In the genomic region with DNA sequence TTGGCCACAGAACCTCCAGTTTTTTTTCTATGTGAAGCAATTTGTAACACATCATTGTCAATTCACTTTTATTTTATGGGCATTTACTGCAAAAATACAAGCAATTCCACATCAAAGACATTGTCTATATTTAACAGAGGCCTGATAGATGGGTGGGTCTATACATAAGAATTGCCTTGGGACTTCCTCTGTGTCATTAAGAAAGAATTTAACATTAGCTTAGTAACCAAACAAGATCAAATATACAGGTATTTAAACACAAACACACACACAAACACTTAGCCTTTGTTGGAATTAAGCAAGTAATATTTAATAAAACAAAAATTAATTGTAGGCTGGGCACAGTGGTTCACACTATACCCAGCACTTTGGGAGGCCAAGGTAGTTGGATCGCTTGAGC, we compare ENCODE assay signal across 28 cellular contexts.
"Had no signal": no experiment of that assay in that cellular context is flagged by ENCODE, and none has a peak within 500 bp of the region (broad histone marks: within the 10 kb centered on the region; RNA-seq: fewer than 3 reads in every experiment).

No MANE protein-coding gene starts in this region.

- H3K4me3 Mint-ChIP-seq: activated CD4-positive, alpha-beta memory T cell treated with anti-CD3 and anti-CD28 coated beads, Interleukin-2, amount 10 ng/mL, durations not matched to agents 7 days and 5 days; activated CD4-positive, alpha-beta T cell treated with anti-CD3 and anti-CD28 coated beads, Interleukin-2, amount 10 ng/mL, durations not matched to agents 7 days and 5 days; activated naive CD4-positive, alpha-beta T cell treated with anti-CD3 and anti-CD28 coated beads, Interleukin-2, amount 50 U/mL, for 24 hours; activated naive CD8-positive, alpha-beta T cell treated with anti-CD3 and anti-CD28 coated beads, Interleukin-2, amount 50 U/mL, for 24 hours; activated T-cell treated with anti-CD3 and anti-CD28 coated beads, Interleukin-2, amount 50 U/mL, for 4 hours; activated T-helper 17 cell treated with anti-CD3 and anti-CD28 coated beads, Interleukin-2, amount 50 U/mL, for 72 hours; central memory CD8-positive, alpha-beta T cell; mesothelial cell of epicardium; naive B cell; nephron progenitor cell; stimulated activated effector memory CD8-positive, alpha-beta T cell treated with anti-CD3 and anti-CD28 coated beads, Interleukin-12 subunit alpha, Interleukin-12 subunit beta, amount 100 ng/mL, for 72 hours; stimulated activated naive CD8-positive, alpha-beta T cell treated with anti-CD3 and anti-CD28 coated beads, Interleukin-15, Interleukin-2, amounts not matched to agents 100 ng/mL and 50 ng/mL, for 24 hours; T-helper 17 cell; WTC11 had no signal

- H3K27me3 Mint-ChIP-seq: activated CD4-positive, alpha-beta T cell treated with anti-CD3 and anti-CD28 coated beads, Interleukin-2, amount 10 ng/mL, durations not matched to agents 7 days and 5 days; activated naive CD4-positive, alpha-beta T cell treated with anti-CD3 and anti-CD28 coated beads, Interleukin-2, amount 50 U/mL, for 24 hours; activated naive CD8-positive, alpha-beta T cell treated with anti-CD3 and anti-CD28 coated beads, Interleukin-2, amount 50 U/mL, for 24 hours; activated T-helper 17 cell treated with anti-CD3 and anti-CD28 coated beads, Interleukin-2, amount 50 U/mL, for 72 hours; central memory CD8-positive, alpha-beta T cell; naive B cell; stimulated activated naive CD8-positive, alpha-beta T cell treated with anti-CD3 and anti-CD28 coated beads, Interleukin-15, Interleukin-2, amounts not matched to agents 100 ng/mL and 50 ng/mL, for 24 hours; T-helper 17 cell had no signal

- ATAC-seq: activated naive CD8-positive, alpha-beta T cell treated with anti-CD3 and anti-CD28 coated beads, Interleukin-2, amount 50 U/mL, for 24 hours; activated T-cell treated with anti-CD3 and anti-CD28 coated beads, Interleukin-2, amount 50 U/mL, for 4 hours; activated T-helper 17 cell treated with anti-CD3 and anti-CD28 coated beads, Interleukin-2, amount 50 U/mL, for 72 hours; left cardiac atrium; sciatic nerve; stimulated activated effector memory CD8-positive, alpha-beta T cell treated with anti-CD3 and anti-CD28 coated beads, Interleukin-12 subunit alpha, Interleukin-12 subunit beta, amount 100 ng/mL, for 72 hours; T-helper 17 cell; WTC11 had no signal

- H3K36me3 Mint-ChIP-seq: activated naive CD4-positive, alpha-beta T cell treated with anti-CD3 and anti-CD28 coated beads, Interleukin-2, amount 50 U/mL, for 24 hours; mesothelial cell of epicardium; naive B cell; stimulated activated effector memory CD8-positive, alpha-beta T cell treated with anti-CD3 and anti-CD28 coated beads, Interleukin-12 subunit alpha, Interleukin-12 subunit beta, amount 100 ng/mL, for 72 hours; WTC11 had no signal

- DNase-seq: activated CD4-positive, alpha-beta memory T cell treated with anti-CD3 and anti-CD28 coated beads, Interleukin-2, amount 10 ng/mL, durations not matched to agents 7 days and 5 days; activated CD4-positive, alpha-beta T cell treated with anti-CD3 and anti-CD28 coated beads for 1 hour; activated CD4-positive, alpha-beta T cell treated with anti-CD3 and anti-CD28 coated beads, Interleukin-2, amount 10 ng/mL, durations not matched to agents 7 days and 5 days; activated gamma-delta T cell treated with Interleukin-2 at 50 U/mL for 16 hours; activated naive CD8-positive, alpha-beta T cell treated with anti-CD3 and anti-CD28 coated beads, Interleukin-2, amount 50 U/mL, for 24 hours; activated T-cell treated with anti-CD3 and anti-CD28 coated beads, Interleukin-2, amount 50 U/mL, for 4 hours; amygdala; dermis blood vessel endothelial cell; effector CD4-positive, alpha-beta T cell; glutamatergic neuron; left cardiac atrium; naive B cell; nephron progenitor cell; ovary; retina; stimulated activated CD4-positive, alpha-beta T cell treated with anti-CD3 and anti-CD28 coated beads, Interleukin-12 subunit alpha, Interleukin-12 subunit beta, amount 100 ng/mL, for 4 hours; stimulated activated CD4-positive, alpha-beta T cell treated with anti-CD3 and anti-CD28 coated beads, Interleukin-4, amount 100 ng/mL, for 24 hours; T-helper 17 cell; T1000; trophoblast cell had no signal

- H3K9me3 Mint-ChIP-seq: activated CD4-positive, alpha-beta memory T cell treated with anti-CD3 and anti-CD28 coated beads, Interleukin-2, amount 10 ng/mL, durations not matched to agents 7 days and 5 days; activated CD4-positive, alpha-beta T cell treated with anti-CD3 and anti-CD28 coated beads, Interleukin-2, amount 10 ng/mL, durations not matched to agents 7 days and 5 days; activated naive CD4-positive, alpha-beta T cell treated with anti-CD3 and anti-CD28 coated beads, Interleukin-2, amount 50 U/mL, for 24 hours; activated naive CD8-positive, alpha-beta T cell treated with anti-CD3 and anti-CD28 coated beads, Interleukin-2, amount 50 U/mL, for 24 hours; activated T-cell treated with anti-CD3 and anti-CD28 coated beads, Interleukin-2, amount 50 U/mL, for 4 hours; activated T-helper 17 cell treated with anti-CD3 and anti-CD28 coated beads, Interleukin-2, amount 50 U/mL, for 72 hours; central memory CD8-positive, alpha-beta T cell; mesothelial cell of epicardium; naive B cell; nephron progenitor cell; stimulated activated effector memory CD8-positive, alpha-beta T cell treated with anti-CD3 and anti-CD28 coated beads, Interleukin-12 subunit alpha, Interleukin-12 subunit beta, amount 100 ng/mL, for 72 hours; stimulated activated naive CD8-positive, alpha-beta T cell treated with anti-CD3 and anti-CD28 coated beads, Interleukin-15, Interleukin-2, amounts not matched to agents 100 ng/mL and 50 ng/mL, for 24 hours; WTC11 had no signal

- H3K27ac Mint-ChIP-seq: activated CD4-positive, alpha-beta memory T cell treated with anti-CD3 and anti-CD28 coated beads, Interleukin-2, amount 10 ng/mL, durations not matched to agents 7 days and 5 days; activated CD4-positive, alpha-beta T cell treated with anti-CD3 and anti-CD28 coated beads, Interleukin-2, amount 10 ng/mL, durations not matched to agents 7 days and 5 days; activated naive CD4-positive, alpha-beta T cell treated with anti-CD3 and anti-CD28 coated beads, Interleukin-2, amount 50 U/mL, for 24 hours; activated naive CD8-positive, alpha-beta T cell treated with anti-CD3 and anti-CD28 coated beads, Interleukin-2, amount 50 U/mL, for 24 hours; activated T-helper 17 cell treated with anti-CD3 and anti-CD28 coated beads, Interleukin-2, amount 50 U/mL, for 72 hours; mesothelial cell of epicardium; naive B cell; nephron progenitor cell; stimulated activated effector memory CD8-positive, alpha-beta T cell treated with anti-CD3 and anti-CD28 coated beads, Interleukin-12 subunit alpha, Interleukin-12 subunit beta, amount 100 ng/mL, for 72 hours; stimulated activated naive CD8-positive, alpha-beta T cell treated with anti-CD3 and anti-CD28 coated beads, Interleukin-15, Interleukin-2, amounts not matched to agents 100 ng/mL and 50 ng/mL, for 24 hours; T-helper 17 cell; WTC11 had no signal
